9 cellular contexts compared by ENCODE assay signal in the genomic region with DNA sequence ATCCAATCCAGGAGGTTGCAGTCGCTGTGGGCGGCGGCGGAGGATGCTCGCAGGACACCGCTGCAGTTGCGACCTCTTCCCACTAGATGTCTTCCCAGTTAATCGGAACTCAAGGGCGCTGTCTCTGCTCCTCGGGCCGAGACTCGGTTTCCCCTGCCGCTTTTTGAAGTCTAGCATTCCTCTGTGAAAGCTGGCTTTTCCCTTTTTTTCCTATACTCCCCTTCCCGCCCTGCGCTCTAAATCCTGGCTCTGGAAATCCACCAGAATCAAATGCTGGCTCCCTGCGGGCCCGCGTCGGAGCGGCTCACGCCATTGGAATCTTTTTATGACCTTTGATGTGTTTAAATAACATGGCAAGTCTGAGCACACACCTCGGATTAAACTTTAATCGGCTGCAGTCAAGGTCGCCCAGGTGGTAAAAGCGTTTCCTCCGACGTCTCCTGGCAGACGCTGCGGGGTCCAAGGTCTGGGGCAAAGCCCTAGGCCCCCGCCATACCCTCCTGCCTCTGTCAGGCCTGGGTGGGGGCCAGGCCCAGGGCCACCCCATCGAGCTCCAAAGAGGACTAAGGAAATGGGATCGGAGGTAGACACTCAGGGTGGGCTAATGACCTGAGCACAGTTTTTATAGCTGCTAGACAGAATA. TPM values are rescaled to one million over a fixed set of nuclear protein-coding genes. Genes with fewer than 3 reads are reported as not detected.
A peak's percentile ranks its signal among the peaks of the same experiment; 100 is the strongest.
DNase-seq lines count a peak whose midpoint lies in the region; ATAC-seq, FAIRE-seq and TF ChIP-seq lines count a peak whose summit lies in the region.
"Had no signal": no experiment of that assay in that cellular context is flagged by ENCODE, and none has a peak within 500 bp of the region (broad histone marks: within the 10 kb centered on the region; RNA-seq: fewer than 3 reads in every experiment).

No MANE protein-coding gene starts in this region.

- no peak overlapping the region for H3K4me3 Mint-ChIP-seq in GM23338

- DNase-seq in AG09309 (ENCODE audit: low read depth) (no peak), GM23338 (ENCODE audit: low spot score) (peak; percentile 92), SK-N-DZ (ENCODE audit: low spot score) (peak; percentile 47), bronchial epithelial cell (ENCODE audit: low read depth) (no peak), kidney tubule cell (ENCODE audit: low spot score) (peak; percentile 48)
- DNase-seq in stimulated activated CD4-positive, alpha-beta T cell treated with anti-CD3 and anti-CD28 coated beads, TNF-alpha, amount 100 ng/mL, for 24 hours (ENCODE audit: low read depth in 3 of 3): peak in 2 of 3 experiments; percentile 26 to 53

- H3K27ac ChIP-seq in GM23338 (ENCODE audit: low read depth): no peak overlapping the region

- H3K27me3 Mint-ChIP-seq in GM23338 (ENCODE audit: insufficient read depth, low read depth, poor library complexity): peaks cover 100% of the 10 kb centered on the region

- 0 out of 2 replicates have a peak overlapping the region, but pooled peaks have one; percentile 37 for H3K4me2 ChIP-seq in GM23338

- H2AFZ ChIP-seq in GM23338: no peak overlapping the region

- TF ChIP-seq CTCF in AG09309 (IDR thresholded peaks at IDR 0.05; ENCODE audit: control insufficient read depth, insufficient read depth, low read depth, low read length, missing control alignments) (peak; percentile 76), GM23338 (conservative IDR thresholded peaks at IDR 0.05; ENCODE audit: low read depth in 2 of 2) (peak; percentile 68 to 83), bronchial epithelial cell (IDR thresholded peaks at IDR 0.05; ENCODE audit: insufficient read depth, low read length, severe bottlenecking) (peak; percentile 82)

- H3K36me3 ChIP-seq in GM23338 (ENCODE audit: insufficient read depth): no peaks in the 10 kb centered on the region
- H3K36me3 ChIP-seq in bronchial epithelial cell (ENCODE audit: control insufficient read depth, insufficient read depth, low read length): no peaks in the 10 kb centered on the region

- H3K4me1 ChIP-seq in GM23338 (ENCODE audit: insufficient read depth): peaks cover 46% of the 10 kb centered on the region

- H3K4me3 ChIP-seq in AG09309 (ENCODE audit: control insufficient read depth, low read depth, low read length) (peak overlapping the region; percentile 25), GM23338 (no peak overlapping the region), bronchial epithelial cell (ENCODE audit: low read depth, low read length) (no peak overlapping the region)

- no peaks in the 10 kb centered on the region; the same call in 1 of the 3 replicates for H3K9me3 Mint-ChIP-seq in GM23338

- H3K27me3 ChIP-seq in GM23338 (ENCODE audit: insufficient read depth): peaks cover 100% of the 10 kb centered on the region
- H3K27me3 ChIP-seq in bronchial epithelial cell (ENCODE audit: control insufficient read depth, insufficient read depth, low read length): peaks cover 63% of the 10 kb centered on the region

- peaks cover 43% of the 10 kb centered on the region for H3F3A ChIP-seq in GM23338 (replicated peaks; ENCODE audit: low read depth)

- H3K9me2 ChIP-seq in GM23338 (ENCODE audit: insufficient read depth): no peaks in the 10 kb centered on the region

- peaks cover 21% of the 10 kb centered on the region for H3K4me1 Mint-ChIP-seq in GM23338

- peaks cover 50% of the 10 kb centered on the region for H4K20me1 ChIP-seq in GM23338 (replicated peaks; ENCODE audit: insufficient read depth)

- peak; percentile 57 for ATAC-seq in GM23338
- ATAC-seq in GM21367 (IDR thresholded peaks at IDR 0.05; ENCODE audit: unreplicated experiment): no peak
- ATAC-seq in GM19023 (IDR thresholded peaks at IDR 0.05; ENCODE audit: unreplicated experiment): no peak

- no peaks in the 10 kb centered on the region for H3K36me3 Mint-ChIP-seq in GM23338 (ENCODE audit: low read depth)

- no peaks in the 10 kb centered on the region for H3K79me2 ChIP-seq in GM23338 (replicated peaks; ENCODE audit: insufficient read depth)

- no peak for FAIRE-seq in bronchial epithelial cell (lab: Jason Lieb, UNC)
- FAIRE-seq: endometrium had no signal

- H3K27ac Mint-ChIP-seq in GM23338: no peak overlapping the region

TF ChIP-seq in GM23338, 12 proteins besides CTCF, POLR2A, EP300 and RAD21:
- TF ChIP-seq EZH2 (IDR thresholded peaks at IDR 0.05; ENCODE audit: low read depth, unreplicated experiment) (peak; percentile 96), ZNF114 (CRISPR knock-in tag; IDR thresholded peaks at IDR 0.05) (no peak)
TF ChIP-seq in GM23338: peak in this region for 1.

RNA-seq across cellular contexts. Expression of a gene that starts 10.7 kb away (rescaled TPM):
- total RNA-seq in GM23338 (2014; rRNA removed; shearing (Covaris generic)): not detected in 2 replicates
- not detected in 2 replicates for polyA plus RNA-seq in GM23338 (2016; fragmentation: Nextera tagmentation; extraction: Ambion mirVana)
- polyA plus RNA-seq in SK-N-DZ (2014; cell fraction: cytosol; rRNA removed): not detected in 2 replicates
- not detected in 2 replicates for polyA plus RNA-seq in SK-N-DZ (2014; cell fraction: nucleus; rRNA removed)
- under 0.01 TPM in 1 of 2 replicates, not detected in the other for total RNA-seq in bronchial epithelial cell

RNA-seq across cellular contexts. Expression of a gene that starts 25.5 kb away (rescaled TPM):
- not detected in 2 replicates for total RNA-seq in GM23338 (2014; rRNA removed; shearing (Covaris generic))
- not detected in 2 replicates for polyA plus RNA-seq in GM23338 (2016; fragmentation: Nextera tagmentation; extraction: Ambion mirVana)
- not detected in 2 replicates for polyA plus RNA-seq in SK-N-DZ (2014; cell fraction: cytosol; rRNA removed)
- polyA plus RNA-seq in SK-N-DZ (2014; cell fraction: nucleus; rRNA removed): not detected in 2 replicates
- total RNA-seq in bronchial epithelial cell: not detected in 2 replicates

RNA-seq across cellular contexts. Expression of a gene that starts 32.0 kb away (rescaled TPM):
- not detected in 2 replicates for total RNA-seq in GM23338 (2014; rRNA removed; shearing (Covaris generic))
- polyA plus RNA-seq in GM23338 (2016; fragmentation: Nextera tagmentation; extraction: Ambion mirVana): not detected in 2 replicates
- not detected in 2 replicates for polyA plus RNA-seq in SK-N-DZ (2014; cell fraction: cytosol; rRNA removed)
- polyA plus RNA-seq in SK-N-DZ (2014; cell fraction: nucleus; rRNA removed): not detected in 2 replicates
- not detected in 2 replicates for total RNA-seq in bronchial epithelial cell

RNA-seq across cellular contexts. Expression of a gene that starts 36.4 kb away (rescaled TPM):
- not detected in 2 replicates for total RNA-seq in GM23338 (2014; rRNA removed; shearing (Covaris generic))
- not detected in 2 replicates for polyA plus RNA-seq in GM23338 (2016; fragmentation: Nextera tagmentation; extraction: Ambion mirVana)
- not detected in 2 replicates for polyA plus RNA-seq in SK-N-DZ (2014; cell fraction: cytosol; rRNA removed)
- not detected in 2 replicates for polyA plus RNA-seq in SK-N-DZ (2014; cell fraction: nucleus; rRNA removed)
- not detected in 2 replicates for total RNA-seq in bronchial epithelial cell

RNA-seq across cellular contexts. Expression of a gene that starts 45.2 kb away (rescaled TPM):
- total RNA-seq in GM23338 (2014; rRNA removed; shearing (Covaris generic)): not detected in 2 replicates
- not detected in 2 replicates for polyA plus RNA-seq in GM23338 (2016; fragmentation: Nextera tagmentation; extraction: Ambion mirVana)
- 0.16 TPM in 1 of 2 replicates, not detected in the other for polyA plus RNA-seq in SK-N-DZ (2014; cell fraction: cytosol; rRNA removed)
- polyA plus RNA-seq in SK-N-DZ (2014; cell fraction: nucleus; rRNA removed): not detected in 2 replicates
- not detected in 2 replicates for total RNA-seq in bronchial epithelial cell

Comparison
In these comparisons a context has a peak if more than half of its experiments do, and no peak if none do; other contexts are left out.
1. DNase-seq: peak in GM23338 (single experiment), SK-N-DZ (single experiment), kidney tubule cell (single experiment) and stimulated activated CD4-positive, alpha-beta T cell treated with anti-CD3 and anti-CD28 coated beads, TNF-alpha, amount 100 ng/mL, for 24 hours (2 of 3); none in AG09309 (single experiment) and bronchial epithelial cell (single experiment).
2. Peak in every context shown above with its lines, with median percentiles within 50 percentile points of each other: CTCF ChIP-seq.